ENCODE assay signal across 8 cellular contexts in the genomic region with DNA sequence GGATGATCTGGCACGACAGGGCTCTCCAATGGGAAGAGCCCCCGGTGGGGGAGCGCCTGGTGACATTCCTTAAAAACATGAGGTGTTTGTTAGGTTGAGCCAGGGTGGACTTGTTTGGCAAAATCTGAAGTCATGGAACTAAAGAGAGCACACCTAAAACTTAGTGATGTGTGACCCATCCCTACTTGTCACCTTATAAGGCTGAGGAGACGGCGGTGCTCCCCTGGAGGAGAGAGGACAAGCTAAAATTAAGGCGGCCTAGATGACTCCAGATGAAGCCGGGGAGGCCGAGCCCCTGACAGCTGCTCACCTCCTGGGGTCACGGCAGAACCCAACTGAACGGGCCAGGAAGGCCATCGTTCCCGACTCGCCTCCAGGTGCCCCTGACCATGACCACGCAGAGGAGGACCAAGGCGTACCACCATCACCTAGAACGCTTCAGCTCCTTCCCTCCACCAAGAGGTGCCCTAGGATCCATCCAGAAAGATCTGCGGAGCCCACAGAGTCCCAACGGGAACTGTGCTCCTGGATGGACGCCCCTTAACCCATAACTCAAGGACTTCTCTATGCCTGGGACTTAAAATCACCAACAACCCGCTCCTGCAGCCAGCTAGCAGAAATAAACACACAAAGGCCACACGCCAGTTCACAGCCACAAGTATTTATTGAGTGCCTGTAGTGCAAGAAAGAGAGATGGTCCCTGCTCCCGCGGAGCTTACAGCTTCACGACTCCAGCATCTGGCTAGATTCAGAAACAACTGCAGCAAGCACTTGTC. TPM values are rescaled to one million over a fixed set of nuclear protein-coding genes. Genes with fewer than 3 reads are reported as not detected.
DNase-seq lines count a peak whose midpoint lies in the region; ATAC-seq and TF ChIP-seq lines count a peak whose summit lies in the region.

No MANE protein-coding gene starts in this region.

- H3K4me3 Mint-ChIP-seq in activated CD4-positive, alpha-beta T cell treated with anti-CD3 and anti-CD28 coated beads, Interleukin-2, amount 10 ng/mL, durations not matched to agents 7 days and 5 days = peak overlapping the region; percentile 78
- peak overlapping the region; percentile 82 for H3K4me3 Mint-ChIP-seq in activated naive CD8-positive, alpha-beta T cell treated with anti-CD3 and anti-CD28 coated beads for 36 hours

- H3K27ac Mint-ChIP-seq in activated CD4-positive, alpha-beta T cell treated with anti-CD3 and anti-CD28 coated beads, Interleukin-2, amount 10 ng/mL, durations not matched to agents 7 days and 5 days = peak overlapping the region; percentile 81
- H3K27ac Mint-ChIP-seq in activated naive CD8-positive, alpha-beta T cell treated with anti-CD3 and anti-CD28 coated beads for 36 hours = peak overlapping the region; percentile 83

- H3K36me3 ChIP-seq in kidney epithelial cell (ENCODE audit: control insufficient read depth, insufficient read depth, low read length) (no peaks in the 10 kb centered on the region), testis (ENCODE audit: low read depth, missing control alignments) (no peaks in the 10 kb centered on the region)

- ATAC-seq in HG03521 (IDR thresholded peaks at IDR 0.05; ENCODE audit: unreplicated experiment) = no peak

- no peak for DNase-seq in activated CD4-positive, alpha-beta T cell treated with anti-CD3 and anti-CD28 coated beads, Interleukin-2, amount 10 ng/mL, durations not matched to agents 7 days and 5 days
- no peak for DNase-seq in activated CD4-positive, alpha-beta T cell treated with anti-CD3 and anti-CD28 coated beads, Interleukin-2, amount 50 U/mL, for 4 hours
- no peak for DNase-seq in activated naive CD8-positive, alpha-beta T cell treated with anti-CD3 and anti-CD28 coated beads for 36 hours
- DNase-seq in kidney epithelial cell (ENCODE audit: low read depth) (no peak), testis (no peak), NOMO-1 treated with dmso at 0.1 percent for 144 hours (lab: John Stamatoyannopoulos, UW; ENCODE audit: unreplicated experiment) (no peak), CD1c-positive myeloid dendritic cell (ENCODE audit: extremely low spot score) (no peak)

- peaks cover 11% of the 10 kb centered on the region for H3K27me3 Mint-ChIP-seq in activated CD4-positive, alpha-beta T cell treated with anti-CD3 and anti-CD28 coated beads, Interleukin-2, amount 10 ng/mL, durations not matched to agents 7 days and 5 days
- H3K27me3 Mint-ChIP-seq in activated naive CD8-positive, alpha-beta T cell treated with anti-CD3 and anti-CD28 coated beads for 36 hours = no peaks in the 10 kb centered on the region

- 58 to 63% methylated on average over 24 of the region's 24 CpGs for WGBS in testis, 2 donors

- H3K36me3 Mint-ChIP-seq in activated CD4-positive, alpha-beta T cell treated with anti-CD3 and anti-CD28 coated beads, Interleukin-2, amount 10 ng/mL, durations not matched to agents 7 days and 5 days (ENCODE audit: low read depth) = peaks cover 44% of the 10 kb centered on the region
- H3K36me3 Mint-ChIP-seq in activated naive CD8-positive, alpha-beta T cell treated with anti-CD3 and anti-CD28 coated beads for 36 hours = peaks cover 26% of the 10 kb centered on the region

- peak overlapping the region; percentile 84 to 89 for H3K27ac ChIP-seq in testis

- H3K27me3 ChIP-seq in kidney epithelial cell (ENCODE audit: control insufficient read depth, insufficient read depth, low read length) = no peaks in the 10 kb centered on the region
- H3K27me3 ChIP-seq in testis = no peaks in the 10 kb centered on the region

- POLR2A ChIA-PET in activated CD4-positive, alpha-beta T cell treated with anti-CD3 and anti-CD28 coated beads, Interleukin-2, amount 10 ng/mL, durations not matched to agents 7 days and 5 days (lab: Charles Lee) = interaction anchor here (0.6 kb wide), 1 partner anchor 82 kb away, joined by 3 read pairs; no protein-coding TSS in a partner anchor

- H3K4me3 ChIP-seq in kidney epithelial cell (ENCODE audit: low read depth, low read length) (peak overlapping the region; percentile 48), testis (peak overlapping the region; percentile 73 to 75)

- H3K9me3 ChIP-seq in testis = no peaks in the 10 kb centered on the region

- intact Hi-C loops in testis (cut with DNase I; ENCODE audit: low total_unique reads) = no loop called here

- no peaks in the 10 kb centered on the region for H3K9me3 Mint-ChIP-seq in activated CD4-positive, alpha-beta T cell treated with anti-CD3 and anti-CD28 coated beads, Interleukin-2, amount 10 ng/mL, durations not matched to agents 7 days and 5 days
- no peaks in the 10 kb centered on the region for H3K9me3 Mint-ChIP-seq in activated naive CD8-positive, alpha-beta T cell treated with anti-CD3 and anti-CD28 coated beads for 36 hours

- TF ChIP-seq CTCF in kidney epithelial cell (IDR thresholded peaks at IDR 0.05; ENCODE audit: insufficient read depth, low read length, poor library complexity, severe bottlenecking) (no peak), testis (IDR thresholded peaks at IDR 0.05) (no peak)

- peaks cover 18% of the 10 kb centered on the region for H3K4me1 ChIP-seq in testis

- H3K4me1 Mint-ChIP-seq in activated CD4-positive, alpha-beta T cell treated with anti-CD3 and anti-CD28 coated beads, Interleukin-2, amount 10 ng/mL, durations not matched to agents 7 days and 5 days = peaks cover 40% of the 10 kb centered on the region
- peaks cover 30% of the 10 kb centered on the region for H3K4me1 Mint-ChIP-seq in activated naive CD8-positive, alpha-beta T cell treated with anti-CD3 and anti-CD28 coated beads for 36 hours

- CTCF ChIA-PET in activated CD4-positive, alpha-beta T cell treated with anti-CD3 and anti-CD28 coated beads, Interleukin-2, amount 10 ng/mL, durations not matched to agents 7 days and 5 days (lab: Charles Lee) = interaction anchor here (0.6 to 2.4 kb wide), 11 partner anchors 8 to 557 kb away, joined by 3 to 9 read pairs (median 4); partner anchors contain the start of genes MPHOSPH9 and MTRFR

- TF ChIP-seq POLR2A in testis (IDR thresholded peaks at IDR 0.05) = no peak

RNA-seq across cellular contexts. Expression of gene PITPNM2, which starts 1.0 kb away (rescaled TPM):
- 10 to 100 TPM; 19.0 to 21.8 TPM for total RNA-seq in activated CD4-positive, alpha-beta T cell treated with anti-CD3 and anti-CD28 coated beads, Interleukin-2, amount 10 ng/mL, durations not matched to agents 7 days and 5 days
- 10 to 100 TPM; 13.1 to 13.2 TPM for total RNA-seq in activated naive CD8-positive, alpha-beta T cell treated with anti-CD3 and anti-CD28 coated beads for 36 hours
- 5.2 and 5.7 TPM in 2 replicates for total RNA-seq in kidney epithelial cell
- 10 to 100 TPM; 25.3 to 38.3 TPM for total RNA-seq in testis
- polyA plus RNA-seq in testis (ENCODE audit: insufficient read depth, low read depth, low replicate concordance) = 24.2 TPM
